26 cellular contexts compared by ENCODE assay signal in genomic region chr18:27977009-27977408, GRCh38.
"Had no signal": no experiment of that assay in that cellular context is flagged by ENCODE, and none has a peak within 500 bp of the region (broad histone marks: within the 10 kb centered on the region; RNA-seq: fewer than 3 reads in every experiment).

No MANE protein-coding gene starts in this region.

- H3K27me3 Mint-ChIP-seq: activated B cell treated with CpG ODN at 0.5 μM for 24 hours; activated CD8-positive, alpha-beta T cell treated with anti-CD3 and anti-CD28 coated beads for 36 hours; activated naive CD8-positive, alpha-beta T cell treated with anti-CD3 and anti-CD28 coated beads, Interleukin-2, amount 50 U/mL, for 24 hours; activated T-helper 17 cell treated with anti-CD3 and anti-CD28 coated beads, Interleukin-2, amount 50 U/mL, for 72 hours; naive B cell; stimulated activated naive B cell treated with anti-CD40 and anti-IgM and Interleukin-4, amounts not matched to agents 10 μg/mL and 1 μg/mL and 100 μg/mL, for 72 hours had no signal

- H3K27me3 ChIP-seq: breast epithelium, esophagus muscularis mucosa, foreskin keratinocyte, heart right ventricle, stomach, thyroid gland, upper lobe of right lung had no signal

- DNase-seq: activated B cell treated with CpG ODN at 0.5 μM for 24 hours; activated CD4-positive, alpha-beta T cell treated with anti-CD3 and anti-CD28 coated beads, Interleukin-2, amount 50 U/mL, for 1 hour; activated CD8-positive, alpha-beta T cell treated with anti-CD3 and anti-CD28 coated beads for 36 hours; activated gamma-delta T cell treated with Interleukin-2 at 50 U/mL for 16 hours; activated naive CD4-positive, alpha-beta T cell treated with anti-CD3 and anti-CD28 coated beads, Interleukin-2, amount 50 U/mL, for 16 hours; activated naive CD8-positive, alpha-beta T cell treated with anti-CD3 and anti-CD28 coated beads, Interleukin-2, amount 50 U/mL, for 24 hours; activated T-cell treated with anti-CD3 and anti-CD28 coated beads, Interleukin-2, amount 50 U/mL, for 4 hours; amygdala; dermis blood vessel endothelial cell; effector CD4-positive, alpha-beta T cell; heart right ventricle; kidney glomerular epithelial cell; mammary epithelial cell; naive B cell; retina; stimulated activated CD4-positive, alpha-beta T cell treated with anti-CD3 and anti-CD28 coated beads, Interleukin-15, amount 100 ng/mL, for 24 hours; stimulated activated CD4-positive, alpha-beta T cell treated with anti-CD3 and anti-CD28 coated beads, Interleukin-2, amount 100 ng/mL, for 24 hours; stimulated activated naive B cell treated with anti-CD40 and anti-IgM and Interleukin-4, amounts not matched to agents 10 μg/mL and 1 μg/mL and 100 μg/mL, for 72 hours; stomach; T-helper 2 cell; thyroid gland; upper lobe of right lung had no signal

- H3K9me3 ChIP-seq: breast epithelium, esophagus muscularis mucosa, heart right ventricle, thyroid gland, upper lobe of right lung had no signal

- H3K36me3 Mint-ChIP-seq: naive B cell; stimulated activated naive B cell treated with anti-CD40 and anti-IgM and Interleukin-4, amounts not matched to agents 10 μg/mL and 1 μg/mL and 100 μg/mL, for 72 hours had no signal

- H3K4me3 Mint-ChIP-seq: activated B cell treated with CpG ODN at 0.5 μM for 24 hours; activated CD8-positive, alpha-beta T cell treated with anti-CD3 and anti-CD28 coated beads for 36 hours; activated naive CD8-positive, alpha-beta T cell treated with anti-CD3 and anti-CD28 coated beads, Interleukin-2, amount 50 U/mL, for 24 hours; activated T-cell treated with anti-CD3 and anti-CD28 coated beads, Interleukin-2, amount 50 U/mL, for 4 hours; activated T-helper 17 cell treated with anti-CD3 and anti-CD28 coated beads, Interleukin-2, amount 50 U/mL, for 72 hours; naive B cell; stimulated activated naive B cell treated with anti-CD40 and anti-IgM and Interleukin-4, amounts not matched to agents 10 μg/mL and 1 μg/mL and 100 μg/mL, for 72 hours had no signal

- H3K27ac Mint-ChIP-seq: activated B cell treated with CpG ODN at 0.5 μM for 24 hours; activated CD8-positive, alpha-beta T cell treated with anti-CD3 and anti-CD28 coated beads for 36 hours; activated naive CD8-positive, alpha-beta T cell treated with anti-CD3 and anti-CD28 coated beads, Interleukin-2, amount 50 U/mL, for 24 hours; activated T-helper 17 cell treated with anti-CD3 and anti-CD28 coated beads, Interleukin-2, amount 50 U/mL, for 72 hours; naive B cell; stimulated activated naive B cell treated with anti-CD40 and anti-IgM and Interleukin-4, amounts not matched to agents 10 μg/mL and 1 μg/mL and 100 μg/mL, for 72 hours had no signal

- H3K4me1 Mint-ChIP-seq: activated B cell treated with CpG ODN at 0.5 μM for 24 hours; activated naive CD8-positive, alpha-beta T cell treated with anti-CD3 and anti-CD28 coated beads, Interleukin-2, amount 50 U/mL, for 24 hours; activated T-helper 17 cell treated with anti-CD3 and anti-CD28 coated beads, Interleukin-2, amount 50 U/mL, for 72 hours; naive B cell; stimulated activated naive B cell treated with anti-CD40 and anti-IgM and Interleukin-4, amounts not matched to agents 10 μg/mL and 1 μg/mL and 100 μg/mL, for 72 hours had no signal

- H3K4me3 ChIP-seq: breast epithelium, esophagus muscularis mucosa, heart right ventricle, stomach, thyroid gland, upper lobe of right lung had no signal

- ATAC-seq: activated CD8-positive, alpha-beta T cell treated with anti-CD3 and anti-CD28 coated beads for 36 hours; activated naive CD8-positive, alpha-beta T cell treated with anti-CD3 and anti-CD28 coated beads, Interleukin-2, amount 50 U/mL, for 24 hours; activated T-cell treated with anti-CD3 and anti-CD28 coated beads, Interleukin-2, amount 50 U/mL, for 4 hours; activated T-helper 17 cell treated with anti-CD3 and anti-CD28 coated beads, Interleukin-2, amount 50 U/mL, for 72 hours; foreskin keratinocyte; stimulated activated naive B cell treated with anti-CD40 and anti-IgM and Interleukin-4, amounts not matched to agents 10 μg/mL and 1 μg/mL and 100 μg/mL, for 72 hours; upper lobe of right lung had no signal

- H3K4me1 ChIP-seq: breast epithelium, foreskin keratinocyte, stomach, thyroid gland, upper lobe of right lung had no signal

- H3K27ac ChIP-seq: breast epithelium, esophagus muscularis mucosa, foreskin keratinocyte, stomach, thyroid gland, upper lobe of right lung had no signal

- H3K36me3 ChIP-seq: breast epithelium, stomach, thyroid gland, upper lobe of right lung had no signal
